16 cellular contexts compared by ENCODE assay signal in the genomic region with DNA sequence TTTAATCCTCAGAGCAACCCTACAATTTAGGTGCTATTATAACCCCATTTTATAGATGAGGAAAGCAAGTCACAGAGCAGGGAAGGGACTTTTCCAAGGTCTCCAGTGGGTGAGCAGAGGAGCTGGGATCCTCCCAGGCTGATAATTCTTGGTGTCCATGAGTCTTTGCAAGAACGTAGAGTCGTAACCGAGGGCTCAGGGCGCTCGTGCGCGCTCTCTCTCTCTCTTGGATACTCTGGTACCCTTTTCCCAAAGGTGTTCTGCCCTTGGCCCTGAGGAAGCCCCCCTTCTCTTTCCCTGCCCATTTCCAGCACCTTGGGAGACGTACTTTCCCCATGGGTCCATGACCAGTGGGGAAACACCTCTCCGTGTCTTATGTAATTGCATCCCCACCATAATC. TPM values are rescaled to one million over a fixed set of nuclear protein-coding genes. Genes with fewer than 3 reads are reported as not detected.
DNase-seq lines count a peak whose midpoint lies in the region; ATAC-seq and TF ChIP-seq lines count a peak whose summit lies in the region.
"Had no signal": no experiment of that assay in that cellular context is flagged by ENCODE, and none has a peak within 500 bp of the region (broad histone marks: within the 10 kb centered on the region; RNA-seq: fewer than 3 reads in every experiment).

No MANE protein-coding gene starts in this region.

- H3K9me3 Mint-ChIP-seq in central memory CD8-positive, alpha-beta T cell = no peaks in the 10 kb centered on the region
- H3K9me3 Mint-ChIP-seq: CD8-positive, alpha-beta memory T cell had no signal

- H3K36me3 ChIP-seq in osteoblast (ENCODE audit: insufficient read depth, low read length) = no peaks in the 10 kb centered on the region
- H3K36me3 ChIP-seq: BE2C had no signal

- DNase-seq in cardiac septum (ENCODE audit: low spot score) (peak; percentile 62), left cardiac atrium (no peak), osteoblast (ENCODE audit: insufficient read length, low spot score, missing footprints) (peak; percentile 49)
- no peak for DNase-seq in central memory CD8-positive, alpha-beta T cell (ENCODE audit: low spot score in 2 of 2)
- DNase-seq in stimulated activated CD4-positive, alpha-beta T cell treated with anti-CD3 and anti-CD28 coated beads, Interleukin-4, amount 100 ng/mL, for 24 hours = no peak
- no peak for DNase-seq in central memory CD4-positive, alpha-beta T cell
- DNase-seq: BE2C; Caco-2; CD8-positive, alpha-beta memory T cell; DND-41; GDM1; GM23248 had no signal

- no peak overlapping the region for H2AFZ ChIP-seq in osteoblast (ENCODE audit: low read length)
- H2AFZ ChIP-seq: GM23248 had no signal

- H3K4me1 Mint-ChIP-seq in central memory CD8-positive, alpha-beta T cell = peaks cover 13% of the 10 kb centered on the region

- H3K27me3 Mint-ChIP-seq in central memory CD8-positive, alpha-beta T cell = no peaks in the 10 kb centered on the region
- H3K27me3 Mint-ChIP-seq: CD8-positive, alpha-beta memory T cell had no signal

- no peaks in the 10 kb centered on the region for H4K20me1 ChIP-seq in osteoblast (ENCODE audit: insufficient read depth, low read length)

- no peak for TF ChIP-seq CTCF in osteoblast (IDR thresholded peaks at IDR 0.05; ENCODE audit: extremely low read depth, low read depth, low read length)

- no peaks in the 10 kb centered on the region for H3K79me2 ChIP-seq in osteoblast (ENCODE audit: insufficient read depth, low read length)

- no peak overlapping the region for H3K4me3 Mint-ChIP-seq in central memory CD8-positive, alpha-beta T cell

- ATAC-seq in left cardiac atrium (no peak), HG02571 (IDR thresholded peaks at IDR 0.05; ENCODE audit: unreplicated experiment) (no peak)
- no peak for ATAC-seq in central memory CD8-positive, alpha-beta T cell (replicated peaks; ENCODE audit: extremely low read depth, poor library complexity, severe bottlenecking)
- ATAC-seq: A549, HCT116 had no signal

- H3K27me3 ChIP-seq in osteoblast (ENCODE audit: insufficient read depth, low read length) = peaks cover 3% of the 10 kb centered on the region
- H3K27me3 ChIP-seq: BE2C had no signal

- no peak overlapping the region for H3K4me3 ChIP-seq in osteoblast (ENCODE audit: insufficient read depth, low read length)
- H3K4me3 ChIP-seq: A549, GM23248 had no signal

- no peak overlapping the region for H3K4me2 ChIP-seq in osteoblast (ENCODE audit: insufficient read depth, low read length)
- H3K4me2 ChIP-seq: A549 had no signal

- no peaks in the 10 kb centered on the region for H3K9me3 ChIP-seq in osteoblast (ENCODE audit: low read depth, low read length)
- H3K9me3 ChIP-seq: A549, BE2C, Caco-2 had no signal

- H3K36me3 Mint-ChIP-seq in central memory CD8-positive, alpha-beta T cell (ENCODE audit: insufficient read depth) = no peaks in the 10 kb centered on the region
- H3K36me3 Mint-ChIP-seq: CD8-positive, alpha-beta memory T cell had no signal

- H3K27ac Mint-ChIP-seq in central memory CD8-positive, alpha-beta T cell (ENCODE audit: low read depth) = peak overlapping the region; percentile 7

- intact Hi-C loops in cardiac septum (cut with DNase I) (no loop called here), left cardiac atrium (cut with DNase I) (no loop called here)

- H3K4me1 ChIP-seq in osteoblast (ENCODE audit: insufficient read depth, low read length) = no peaks in the 10 kb centered on the region
- H3K4me1 ChIP-seq: A549, BE2C, Caco-2 had no signal

- no peak overlapping the region for H3K27ac ChIP-seq in osteoblast (ENCODE audit: low read depth, low read length)
- H3K27ac ChIP-seq: A549, GM23248, HL-60 had no signal

RNA-seq across cellular contexts. Expression of a gene that starts 5.2 kb away (rescaled TPM):
- total RNA-seq in cardiac septum (not detected), left cardiac atrium (not detected), osteoblast (under 0.01 and 0.36 TPM in 2 replicates)
- total RNA-seq: Caco-2; CD8-positive, alpha-beta memory T cell had no signal

RNA-seq across cellular contexts. Expression of a gene that starts 6.4 kb away (rescaled TPM):
- total RNA-seq in cardiac septum (0.89 TPM), left cardiac atrium (under 1 TPM in 1 of 2 donors, not detected in 1; 0.27 TPM), osteoblast (not detected in 2 replicates)
- total RNA-seq: GM23248 had no signal

RNA-seq across cellular contexts. Expression of a gene that starts 20.3 kb away (rescaled TPM):
- 10.3 TPM for total RNA-seq in cardiac septum
- 10 to 100 TPM in 1 of 2 donors, 1 to 10 TPM in 1; 8.7 to 19.2 TPM for total RNA-seq in left cardiac atrium
- total RNA-seq in osteoblast = 6.2 and 7.4 TPM in 2 replicates

RNA-seq across cellular contexts. Expression of a gene that starts 44.2 kb away (rescaled TPM):
- total RNA-seq in cardiac septum (32.5 TPM), left cardiac atrium (10 to 100 TPM; 40.3 to 42.3 TPM), osteoblast (39.8 and 46.0 TPM in 2 replicates)

RNA-seq across cellular contexts. Expression of a gene that starts 51.8 kb away (rescaled TPM):
- total RNA-seq in cardiac septum (80.2 TPM), left cardiac atrium (100 to 1,000 TPM in 1 of 2 donors, 10 to 100 TPM in 1; 98.1 to 109 TPM), osteoblast (36.6 and 38.6 TPM in 2 replicates)

Comparison
In these comparisons a context has a peak if more than half of its experiments do, and no peak if none do; other contexts are left out.
1. DNase-seq: peak in cardiac septum (single experiment) and osteoblast (single experiment); none in left cardiac atrium (single experiment), central memory CD8-positive, alpha-beta T cell (0 of 2), stimulated activated CD4-positive, alpha-beta T cell treated with anti-CD3 and anti-CD28 coated beads, Interleukin-4, amount 100 ng/mL, for 24 hours (single experiment) and central memory CD4-positive, alpha-beta T cell (single experiment).